Comparison of ENCODE assay signal across 1 cellular context in genomic region chr16:4852221-4852872, GRCh38.
TF ChIP-seq lines count a peak whose summit lies in the region.

No MANE protein-coding gene starts in this region.

TF ChIP-seq in endothelial cell of umbilical vein, 7 proteins besides CTCF, POLR2A, EP300 and RAD21:
- TF ChIP-seq JUN (IDR thresholded peaks at IDR 0.05; ENCODE audit: borderline replicate concordance, insufficient read depth, insufficient read length, low read depth) (no peak), FOS (IDR thresholded peaks at IDR 0.05; ENCODE audit: borderline replicate concordance, insufficient read depth, low read length) (peak; percentile 73), GATA2 (IDR thresholded peaks at IDR 0.05; ENCODE audit: insufficient read depth, insufficient read length, low read depth, low read length) (peak; percentile 67)
